14 cellular contexts compared by ENCODE assay signal in the genomic region with DNA sequence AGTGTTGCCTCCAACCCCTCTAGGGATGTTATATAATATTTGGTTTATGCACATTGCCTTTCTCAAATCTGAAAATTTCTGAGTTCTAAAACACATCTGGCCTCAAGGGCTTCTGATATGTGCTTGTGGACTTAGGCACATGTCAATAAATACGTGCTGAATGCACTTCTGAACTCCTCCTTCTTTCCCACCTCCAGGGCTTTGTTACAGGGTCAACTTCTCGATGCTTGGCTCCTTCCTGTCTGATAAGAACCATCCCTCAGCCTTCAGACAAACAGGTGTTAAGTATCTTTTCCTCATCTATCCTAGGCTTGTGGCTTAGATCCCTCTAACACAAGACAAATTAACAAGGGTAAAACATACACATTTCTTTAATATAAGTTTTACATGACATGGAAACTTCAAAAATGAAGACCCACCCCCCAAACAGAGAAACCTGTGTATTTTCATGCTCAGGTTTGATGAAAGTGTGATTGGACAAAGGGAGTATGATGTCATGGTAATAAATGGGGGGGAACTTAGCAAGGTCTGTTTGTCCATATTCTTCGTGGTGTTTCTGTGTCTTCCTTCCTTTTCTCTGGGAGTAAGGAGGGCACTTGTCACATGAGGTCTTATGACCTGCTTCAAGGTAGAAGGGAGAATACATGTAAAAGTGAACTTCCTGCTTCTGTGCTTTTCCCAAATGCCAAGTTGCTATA.
"Had no signal": no experiment of that assay in that cellular context is flagged by ENCODE, and none has a peak within 500 bp of the region (broad histone marks: within the 10 kb centered on the region; RNA-seq: fewer than 3 reads in every experiment).

No MANE protein-coding gene starts in this region.

- H3K27me3 ChIP-seq: foreskin keratinocyte, heart left ventricle, sigmoid colon, testis had no signal

- ATAC-seq: activated CD8-positive, alpha-beta T cell treated with anti-CD3 and anti-CD28 coated beads, Interleukin-2, amount 10 ng/mL, durations not matched to agents 7 days and 5 days; foreskin keratinocyte; heart left ventricle; natural killer cell treated with Interleukin-12 subunit alpha and Interleukin-12 subunit beta and Interleukin-15 and Interleukin-18, amount 100 ng/mL, for 72 hours had no signal

- H3K9me3 ChIP-seq: sigmoid colon, testis had no signal

- H3K27ac Mint-ChIP-seq: activated CD8-positive, alpha-beta T cell treated with anti-CD3 and anti-CD28 coated beads, Interleukin-2, amount 10 ng/mL, durations not matched to agents 7 days and 5 days; natural killer cell treated with Interleukin-12 subunit alpha and Interleukin-12 subunit beta and Interleukin-15 and Interleukin-18, amount 100 ng/mL, for 72 hours; stimulated activated naive CD8-positive, alpha-beta T cell treated with anti-CD3 and anti-CD28 coated beads, Interleukin-15, Interleukin-2, amounts not matched to agents 100 ng/mL and 50 ng/mL, for 24 hours had no signal

- H3K27ac ChIP-seq: dorsolateral prefrontal cortex, foreskin keratinocyte, heart left ventricle, sigmoid colon, testis had no signal

- H3K36me3 ChIP-seq: sigmoid colon had no signal

- H3K27me3 Mint-ChIP-seq: stimulated activated naive CD8-positive, alpha-beta T cell treated with anti-CD3 and anti-CD28 coated beads, Interleukin-15, Interleukin-2, amounts not matched to agents 100 ng/mL and 50 ng/mL, for 24 hours had no signal

- H3K4me3 ChIP-seq: dorsolateral prefrontal cortex, heart left ventricle, sigmoid colon, testis had no signal

- H3K9me3 Mint-ChIP-seq: natural killer cell treated with Interleukin-12 subunit alpha and Interleukin-12 subunit beta and Interleukin-15 and Interleukin-18, amount 100 ng/mL, for 72 hours had no signal

- H3K36me3 Mint-ChIP-seq: natural killer cell treated with Interleukin-12 subunit alpha and Interleukin-12 subunit beta and Interleukin-15 and Interleukin-18, amount 100 ng/mL, for 72 hours had no signal

- H3K4me3 Mint-ChIP-seq: activated CD8-positive, alpha-beta T cell treated with anti-CD3 and anti-CD28 coated beads, Interleukin-2, amount 10 ng/mL, durations not matched to agents 7 days and 5 days; natural killer cell treated with Interleukin-12 subunit alpha and Interleukin-12 subunit beta and Interleukin-15 and Interleukin-18, amount 100 ng/mL, for 72 hours; stimulated activated naive CD8-positive, alpha-beta T cell treated with anti-CD3 and anti-CD28 coated beads, Interleukin-15, Interleukin-2, amounts not matched to agents 100 ng/mL and 50 ng/mL, for 24 hours had no signal

- DNase-seq: activated CD4-positive, CD25-positive, alpha-beta regulatory T cell treated with anti-CD3 and anti-CD28 coated beads, Interleukin-2, amount 50 U/mL, for 72 hours; activated CD8-positive, alpha-beta memory T cell treated with anti-CD3 and anti-CD28 coated beads, Interleukin-2, amount 50 U/mL, for 48 hours; activated CD8-positive, alpha-beta T cell treated with anti-CD3 and anti-CD28 coated beads, Interleukin-2, amount 10 ng/mL, durations not matched to agents 7 days and 5 days; activated naive CD4-positive, alpha-beta T cell; dorsolateral prefrontal cortex; foreskin keratinocyte; heart left ventricle; mammary epithelial cell; sigmoid colon; stimulated activated CD4-positive, alpha-beta T cell treated with anti-CD3 and anti-CD28 coated beads, Interleukin-12 subunit alpha, Interleukin-12 subunit beta, amount 100 ng/mL, for 4 hours; stimulated activated CD4-positive, alpha-beta T cell treated with anti-CD3 and anti-CD28 coated beads, Interleukin-2, amount 100 ng/mL, for 48 hours; testis had no signal
